17 cellular contexts compared by ENCODE assay signal in genomic region chr15:99509686-99510461, GRCh38. TPM values are rescaled to one million over a fixed set of nuclear protein-coding genes. Genes with fewer than 3 reads are reported as not detected.
DNase-seq lines count a peak whose midpoint lies in the region; ATAC-seq and TF ChIP-seq lines count a peak whose summit lies in the region.
"Had no signal": no experiment of that assay in that cellular context is flagged by ENCODE, and none has a peak within 500 bp of the region (broad histone marks: within the 10 kb centered on the region; RNA-seq: fewer than 3 reads in every experiment).

No MANE protein-coding gene starts in this region.

- peak overlapping the region; percentile 97 for H3K27ac ChIP-seq in BLaER1
- H3K27ac ChIP-seq in GM23338 (ENCODE audit: low read depth) = no peak overlapping the region
- H3K27ac ChIP-seq: colonic mucosa, SK-N-MC had no signal

- H3K27ac Mint-ChIP-seq in activated naive CD8-positive, alpha-beta T cell treated with anti-CD3 and anti-CD28 coated beads for 36 hours = peak overlapping the region; percentile 18
- H3K27ac Mint-ChIP-seq in natural killer cell = peak overlapping the region; percentile 47 to 67
- no peak overlapping the region for H3K27ac Mint-ChIP-seq in GM23338

- H3K9me3 Mint-ChIP-seq in activated naive CD8-positive, alpha-beta T cell treated with anti-CD3 and anti-CD28 coated beads for 36 hours = peaks cover 1% of the 10 kb centered on the region
- H3K9me3 Mint-ChIP-seq in natural killer cell (no peaks in the 10 kb centered on the region), GM23338 (no peaks in the 10 kb centered on the region)

- peaks cover 13% of the 10 kb centered on the region for H3K9me3 ChIP-seq in BLaER1
- H3K9me3 ChIP-seq: colonic mucosa, thoracic aorta had no signal

- intact Hi-C loops in natural killer cell (cut with micrococcal nuclease) = loop anchor here (2.0 to 5.0 kb wide), 2 partner anchors 55 to 192 kb away; partner anchors contain the start of gene MEF2A

- H4K20me1 ChIP-seq in BLaER1 (no peaks in the 10 kb centered on the region), GM23338 (replicated peaks; ENCODE audit: insufficient read depth) (no peaks in the 10 kb centered on the region)

- H3K9me2 ChIP-seq in GM23338 (ENCODE audit: insufficient read depth) = no peaks in the 10 kb centered on the region

- H2AFZ ChIP-seq in GM23338 = no peak overlapping the region

- peak overlapping the region; percentile 87 for H3K4me2 ChIP-seq in BLaER1
- H3K4me2 ChIP-seq in GM23338 = no peak overlapping the region

- H3K9ac ChIP-seq in BLaER1 = peak overlapping the region; percentile 90

- in situ Hi-C loops in KBM-7 (cut with MboI; ENCODE audit: low pct_unique_long_range_greater_than_20kb, low sequenced_read_pairs) = no loop called here

- H3K4me3 Mint-ChIP-seq in activated naive CD8-positive, alpha-beta T cell treated with anti-CD3 and anti-CD28 coated beads for 36 hours = no peak overlapping the region
- H3K4me3 Mint-ChIP-seq in natural killer cell (peak overlapping the region; percentile 71), GM23338 (no peak overlapping the region)

- H3K27me3 ChIP-seq in BLaER1 = no peaks in the 10 kb centered on the region
- H3K27me3 ChIP-seq in GM23338 (ENCODE audit: insufficient read depth) = no peaks in the 10 kb centered on the region
- H3K27me3 ChIP-seq: colonic mucosa had no signal

- DNase-seq in KBM-7 (peak; percentile 69), natural killer cell (no peak), SHP77 treated with DMSO at 0.1 percent for 48 hours (lab: John Stamatoyannopoulos, UW) (no peak), GM23338 (ENCODE audit: low spot score) (no peak), DMS79 treated with DMSO at 0.1 percent for 48 hours (lab: John Stamatoyannopoulos, UW) (no peak), NCI-H1092 treated with DMSO at 0.1 percent for 48 hours (lab: John Stamatoyannopoulos, UW) (no peak)
- no peak for DNase-seq in activated naive CD8-positive, alpha-beta T cell treated with anti-CD3 and anti-CD28 coated beads for 36 hours
- DNase-seq: activated CD4-positive, alpha-beta T cell treated with anti-CD3 and anti-CD28 coated beads, Interleukin-2, amount 50 U/mL, for 1 hour; activated naive CD4-positive, alpha-beta T cell treated with Interleukin-2 at 50 U/mL for 16 hours; colonic mucosa; foreskin fibroblast; NCI-H524 treated with DMSO at 0.1 percent for 48 hours; stimulated activated CD4-positive, alpha-beta T cell treated with anti-CD3 and anti-CD28 coated beads, Interleukin-4, amount 100 ng/mL, for 4 hours had no signal

- peaks cover 41% of the 10 kb centered on the region for H3K4me1 Mint-ChIP-seq in activated naive CD8-positive, alpha-beta T cell treated with anti-CD3 and anti-CD28 coated beads for 36 hours
- H3K4me1 Mint-ChIP-seq in natural killer cell = peaks cover 54 to 62% of the 10 kb centered on the region in 2 donors
- H3K4me1 Mint-ChIP-seq in GM23338 = peaks cover 8% of the 10 kb centered on the region; the same call in 2 of the 3 replicates

- H3K36me3 ChIP-seq in BLaER1 (no peaks in the 10 kb centered on the region), GM23338 (ENCODE audit: insufficient read depth) (no peaks in the 10 kb centered on the region)
- H3K36me3 ChIP-seq: colonic mucosa, thoracic aorta had no signal

- no peaks in the 10 kb centered on the region for H3K36me3 Mint-ChIP-seq in activated naive CD8-positive, alpha-beta T cell treated with anti-CD3 and anti-CD28 coated beads for 36 hours
- no peaks in the 10 kb centered on the region for H3K36me3 Mint-ChIP-seq in natural killer cell
- no peaks in the 10 kb centered on the region for H3K36me3 Mint-ChIP-seq in GM23338 (ENCODE audit: low read depth)

- H3K79me2 ChIP-seq in GM23338 (replicated peaks; ENCODE audit: insufficient read depth) = no peaks in the 10 kb centered on the region

- TF ChIP-seq CTCF in natural killer cell (IDR thresholded peaks at IDR 0.05) (no peak), GM23338 (conservative IDR thresholded peaks at IDR 0.05; ENCODE audit: low read depth in 2 of 2) (no peak)

- H3K4me3 ChIP-seq in BLaER1 = peak overlapping the region; percentile 60
- H3K4me3 ChIP-seq in GM23338 = no peak overlapping the region
- H3K4me3 ChIP-seq: colonic mucosa, SK-N-MC, thoracic aorta had no signal

- H3K4me1 ChIP-seq in BLaER1 (peaks cover 91% of the 10 kb centered on the region), GM23338 (ENCODE audit: insufficient read depth) (no peaks in the 10 kb centered on the region)
- H3K4me1 ChIP-seq: colonic mucosa had no signal

- H3K27me3 Mint-ChIP-seq in activated naive CD8-positive, alpha-beta T cell treated with anti-CD3 and anti-CD28 coated beads for 36 hours = no peaks in the 10 kb centered on the region
- H3K27me3 Mint-ChIP-seq in natural killer cell (ENCODE audit: low read depth in 2 of 2) (peaks cover 11 to 38% of the 10 kb centered on the region in 2 donors), GM23338 (ENCODE audit: insufficient read depth, low read depth, poor library complexity) (peaks cover 4% of the 10 kb centered on the region)

- H3F3A ChIP-seq in GM23338 (replicated peaks; ENCODE audit: low read depth) = no peaks in the 10 kb centered on the region

- ATAC-seq in natural killer cell (peak in 2 of 3 donors; percentile 15 to 23), GM23338 (no peak)
- ATAC-seq: left lobe of liver had no signal

TF ChIP-seq in GM23338, 12 proteins besides CTCF, POLR2A, EP300 and RAD21 (continues in another document):
- TF ChIP-seq ZNF331 (CRISPR knock-in tag; IDR thresholded peaks at IDR 0.05; ENCODE audit: low read depth) = no peak
- TF ChIP-seq NANOG (IDR thresholded peaks at IDR 0.05; ENCODE audit: borderline replicate concordance) = no peak
- no peak for TF ChIP-seq REST (IDR thresholded peaks at IDR 0.05; ENCODE audit: unreplicated experiment)
- TF ChIP-seq ZNF114 (CRISPR knock-in tag; IDR thresholded peaks at IDR 0.05) = no peak
- TF ChIP-seq CREB1 (CRISPR knock-in tag; IDR thresholded peaks at IDR 0.05; ENCODE audit: low read depth) = no peak
- TF ChIP-seq POLR2AphosphoS5 (IDR thresholded peaks at IDR 0.05; ENCODE audit: low read depth) = no peak
- TF ChIP-seq EZH2 (IDR thresholded peaks at IDR 0.05; ENCODE audit: low read depth, unreplicated experiment) = no peak
- no peak for TF ChIP-seq ETS1 (IDR thresholded peaks at IDR 0.05)
- no peak for TF ChIP-seq STAT1 (IDR thresholded peaks at IDR 0.05; ENCODE audit: unreplicated experiment)

RNA-seq across cellular contexts. Expression of gene MEF2A, which starts 55.9 kb away (rescaled TPM):
- 10 to 100 TPM; 20.9 to 21.9 TPM for total RNA-seq in activated naive CD8-positive, alpha-beta T cell treated with anti-CD3 and anti-CD28 coated beads for 36 hours
- 10 to 100 TPM; 31.1 to 33.9 (median 33.6) TPM for total RNA-seq in natural killer cell
- 42.3 and 46.1 TPM in 2 replicates for total RNA-seq in GM23338 (2014; rRNA removed; shearing (Covaris generic))
- polyA plus RNA-seq in GM23338 (2016; fragmentation: Nextera tagmentation; extraction: Ambion mirVana) = 17.7 and 20.3 TPM in 2 replicates
